16 cellular contexts compared by ENCODE assay signal in the genomic region with DNA sequence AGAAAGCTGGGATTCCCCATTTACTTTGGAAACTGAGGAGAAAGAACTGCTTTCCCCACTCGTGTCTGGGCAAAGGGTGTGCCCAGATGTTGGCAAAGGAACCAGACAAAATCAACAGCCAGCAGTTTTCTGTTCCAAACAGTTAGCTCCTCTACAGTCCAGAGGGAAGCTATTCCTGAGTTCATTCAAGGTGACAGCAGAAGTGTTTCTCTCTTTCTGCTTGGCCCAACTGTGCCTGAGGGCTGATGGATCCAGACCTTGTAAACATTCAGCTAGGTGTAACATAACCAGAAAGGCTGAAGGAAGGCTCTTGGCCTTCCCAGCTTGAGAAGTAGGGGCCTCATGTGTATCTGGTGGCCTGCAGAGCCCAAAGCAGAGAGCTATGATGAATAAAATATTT. TPM values are rescaled to one million over a fixed set of nuclear protein-coding genes. Genes with fewer than 3 reads are reported as not detected.
DNase-seq lines count a peak whose midpoint lies in the region; ATAC-seq and TF ChIP-seq lines count a peak whose summit lies in the region.
"Had no signal": no experiment of that assay in that cellular context is flagged by ENCODE, and none has a peak within 500 bp of the region (broad histone marks: within the 10 kb centered on the region; RNA-seq: fewer than 3 reads in every experiment).

No MANE protein-coding gene starts in this region.

- H4K20me1 ChIP-seq in BLaER1 treated with 17β-estradiol and CSF1 and Interleukin-3, amounts not matched to agents 10 nM and 100 nM: no peaks in the 10 kb centered on the region
- H4K20me1 ChIP-seq: BLaER1 had no signal

- peaks cover 20 to 58% (median 37%) of the 10 kb centered on the region in 11 experiments for H3K36me3 ChIP-seq in BLaER1 treated with 17β-estradiol and CSF1 and Interleukin-3, amounts not matched to agents 10 nM and 100 nM

- H3K4me3 ChIP-seq in BLaER1 treated with 17β-estradiol and CSF1 and Interleukin-3, amounts not matched to agents 10 nM and 100 nM: no peak overlapping the region
- H3K4me3 ChIP-seq: BLaER1 had no signal

- no peak overlapping the region for H3K27ac Mint-ChIP-seq in stimulated activated effector memory CD8-positive, alpha-beta T cell treated with anti-CD3 and anti-CD28 coated beads, Interleukin-12 subunit alpha, Interleukin-12 subunit beta, amount 100 ng/mL, for 72 hours

- no peaks in the 10 kb centered on the region for H3K9me3 Mint-ChIP-seq in stimulated activated effector memory CD8-positive, alpha-beta T cell treated with anti-CD3 and anti-CD28 coated beads, Interleukin-12 subunit alpha, Interleukin-12 subunit beta, amount 100 ng/mL, for 72 hours

- peaks cover 0 to 22% (median 13%) of the 10 kb centered on the region in 10 experiments; a peak in 13 of 20 replicates for H3K4me1 ChIP-seq in BLaER1 treated with 17β-estradiol and CSF1 and Interleukin-3, amounts not matched to agents 10 nM and 100 nM
- H3K4me1 ChIP-seq: BLaER1 had no signal

- peaks cover 37% of the 10 kb centered on the region for H3K36me3 Mint-ChIP-seq in stimulated activated effector memory CD8-positive, alpha-beta T cell treated with anti-CD3 and anti-CD28 coated beads, Interleukin-12 subunit alpha, Interleukin-12 subunit beta, amount 100 ng/mL, for 72 hours

- H3K4me1 Mint-ChIP-seq in stimulated activated effector memory CD8-positive, alpha-beta T cell treated with anti-CD3 and anti-CD28 coated beads, Interleukin-12 subunit alpha, Interleukin-12 subunit beta, amount 100 ng/mL, for 72 hours: peaks cover 3% of the 10 kb centered on the region

- no peak for TF ChIP-seq POLR2A in erythroblast (IDR thresholded peaks at IDR 0.05; ENCODE audit: low read length)

- intact Hi-C loops in left ventricle myocardium superior (cut with micrococcal nuclease): no loop called here

- DNase-seq in erythroblast (lab: John Stamatoyannopoulos, UW) (peak; percentile 29 to 33), left ventricle myocardium superior (no peak), renal cortical epithelial cell (ENCODE audit: low read depth) (peak; percentile 31), NCI-H226 (no peak), mucosa of gallbladder (ENCODE audit: low spot score) (no peak)
- DNase-seq in stimulated activated effector memory CD8-positive, alpha-beta T cell treated with anti-CD3 and anti-CD28 coated beads, Interleukin-12 subunit alpha, Interleukin-12 subunit beta, amount 100 ng/mL, for 72 hours (ENCODE audit: low spot score in 2 of 2): no peak
- DNase-seq in stimulated activated CD4-positive, alpha-beta T cell treated with anti-CD3 and anti-CD28 coated beads, Interleukin-2, amount 100 ng/mL, for 24 hours: no peak
- DNase-seq: MV-4-11, NCI-H1417, NCI-H1930, NCI-H2171, NCI-H510A, NCI-H82 had no signal

- peak; percentile 90 for ATAC-seq in left ventricle myocardium superior
- no peak for ATAC-seq in stimulated activated effector memory CD8-positive, alpha-beta T cell treated with anti-CD3 and anti-CD28 coated beads, Interleukin-12 subunit alpha, Interleukin-12 subunit beta, amount 100 ng/mL, for 72 hours

- H3K9me3 ChIP-seq in BLaER1 treated with 17β-estradiol and CSF1 and Interleukin-3, amounts not matched to agents 10 nM and 100 nM (replicated peaks in 1 of 11): peaks cover 0 to 2% (median 0%) of the 10 kb centered on the region in 11 experiments; a peak in 1 of 22 replicates
- H3K9me3 ChIP-seq: BLaER1 had no signal

- H3K27ac ChIP-seq in BLaER1 treated with 17β-estradiol and CSF1 and Interleukin-3, amounts not matched to agents 10 nM and 100 nM: peak overlapping the region in 6 of 11 experiments; percentile 12 to 54 (median 23); a peak in 8 of 22 replicates
- H3K27ac ChIP-seq: BLaER1, HL-60 had no signal

- no peak overlapping the region for H3K9ac ChIP-seq in BLaER1 treated with 17β-estradiol and CSF1 and Interleukin-3, amounts not matched to agents 10 nM and 100 nM
- H3K9ac ChIP-seq: BLaER1 had no signal

- H3K4me2 ChIP-seq in BLaER1 treated with 17β-estradiol and CSF1 and Interleukin-3, amounts not matched to agents 10 nM and 100 nM: no peak overlapping the region; a peak in 1 of 22 replicates
- H3K4me2 ChIP-seq: BLaER1 had no signal

- H3K4me3 Mint-ChIP-seq in stimulated activated effector memory CD8-positive, alpha-beta T cell treated with anti-CD3 and anti-CD28 coated beads, Interleukin-12 subunit alpha, Interleukin-12 subunit beta, amount 100 ng/mL, for 72 hours: no peak overlapping the region

- H3K27me3 ChIP-seq in BLaER1 treated with 17β-estradiol and CSF1 and Interleukin-3, amounts not matched to agents 10 nM and 100 nM: no peaks in the 10 kb centered on the region
- H3K27me3 ChIP-seq: BLaER1 had no signal

RNA-seq across cellular contexts. Expression of a gene that starts 7.0 kb away (rescaled TPM):
- total RNA-seq in left ventricle myocardium superior (12.1 TPM), renal cortical epithelial cell (131 and 211 TPM in 2 replicates), mucosa of gallbladder (95.4 TPM)

RNA-seq across cellular contexts. Expression of a gene that starts 30.2 kb away (rescaled TPM):
- 8.2 TPM for total RNA-seq in left ventricle myocardium superior
- 17.7 and 48.1 TPM in 2 replicates for total RNA-seq in renal cortical epithelial cell
- total RNA-seq in mucosa of gallbladder: 48.0 TPM

Comparison
In these comparisons a context has a peak if more than half of its experiments do, and no peak if none do; other contexts are left out.
1. DNase-seq: peak in erythroblast (2 of 2) and renal cortical epithelial cell (single experiment); none in left ventricle myocardium superior (single experiment), stimulated activated effector memory CD8-positive, alpha-beta T cell treated with anti-CD3 and anti-CD28 coated beads, Interleukin-12 subunit alpha, Interleukin-12 subunit beta, amount 100 ng/mL, for 72 hours (0 of 2), stimulated activated CD4-positive, alpha-beta T cell treated with anti-CD3 and anti-CD28 coated beads, Interleukin-2, amount 100 ng/mL, for 24 hours (0 of 2), NCI-H226 (single experiment) and mucosa of gallbladder (single experiment).